ENCODE assay signal across 14 cellular contexts in genomic region chr9:91919621-91920020, GRCh38. TPM values are rescaled to one million over a fixed set of nuclear protein-coding genes. Genes with fewer than 3 reads are reported as not detected.
DNase-seq lines count a peak whose midpoint lies in the region; ATAC-seq and TF ChIP-seq lines count a peak whose summit lies in the region.
"Had no signal": no experiment of that assay in that cellular context is flagged by ENCODE, and none has a peak within 500 bp of the region (broad histone marks: within the 10 kb centered on the region; RNA-seq: fewer than 3 reads in every experiment).

No MANE protein-coding gene starts in this region.

- no peak for DNase-seq in stimulated activated naive CD8-positive, alpha-beta T cell treated with anti-CD3 and anti-CD28 coated beads, Interleukin-15, amount 100 ng/mL, for 72 hours
- DNase-seq in stimulated activated naive CD8-positive, alpha-beta T cell treated with anti-CD3 and anti-CD28 coated beads, Interleukin-15, Interleukin-2, amounts not matched to agents 100 U/mL and 50 U/mL, for 24 hours = no peak
- DNase-seq in mesenteric fat pad (ENCODE audit: low spot score) = peak; percentile 64
- no peak for DNase-seq in type B pancreatic cell (ENCODE audit: extremely low spot score, unreplicated experiment)
- DNase-seq in ecto neural progenitor cell (ENCODE audit: low spot score) = no peak
- DNase-seq: Caco-2; CD4-positive, CD25-positive, alpha-beta regulatory T cell; CD8-positive, alpha-beta T cell; DMS153; DND-41; GOT3; HFFc6 had no signal

- peak overlapping the region; percentile 29 to 56 for H3K27ac Mint-ChIP-seq in stimulated activated naive CD8-positive, alpha-beta T cell treated with anti-CD3 and anti-CD28 coated beads, Interleukin-15, amount 100 ng/mL, for 72 hours
- peak overlapping the region; percentile 7 for H3K27ac Mint-ChIP-seq in type B pancreatic cell
- H3K27ac Mint-ChIP-seq: B cell; CD4-positive, CD25-positive, alpha-beta regulatory T cell; CD8-positive, alpha-beta T cell; HFFc6 had no signal

- H3K4me1 Mint-ChIP-seq in stimulated activated naive CD8-positive, alpha-beta T cell treated with anti-CD3 and anti-CD28 coated beads, Interleukin-15, amount 100 ng/mL, for 72 hours = no peaks in the 10 kb centered on the region
- peaks cover 33% of the 10 kb centered on the region for H3K4me1 Mint-ChIP-seq in type B pancreatic cell (ENCODE audit: unreplicated experiment)
- H3K4me1 Mint-ChIP-seq: B cell; CD4-positive, CD25-positive, alpha-beta regulatory T cell had no signal

- no peaks in the 10 kb centered on the region for H3K9me3 Mint-ChIP-seq in stimulated activated naive CD8-positive, alpha-beta T cell treated with anti-CD3 and anti-CD28 coated beads, Interleukin-15, amount 100 ng/mL, for 72 hours
- peaks cover 3% of the 10 kb centered on the region for H3K9me3 Mint-ChIP-seq in type B pancreatic cell
- H3K9me3 Mint-ChIP-seq: CD4-positive, CD25-positive, alpha-beta regulatory T cell; CD8-positive, alpha-beta T cell; HFFc6 had no signal

- TF ChIP-seq CTCF in type B pancreatic cell (conservative IDR thresholded peaks at IDR 0.05) = no peak

- no peak for ATAC-seq in stimulated activated naive CD8-positive, alpha-beta T cell treated with anti-CD3 and anti-CD28 coated beads, Interleukin-15, amount 100 ng/mL, for 72 hours
- ATAC-seq in stimulated activated naive CD8-positive, alpha-beta T cell treated with anti-CD3 and anti-CD28 coated beads, Interleukin-15, Interleukin-2, amounts not matched to agents 100 U/mL and 50 U/mL, for 24 hours = no peak
- no peak for ATAC-seq in HG03432 (IDR thresholded peaks at IDR 0.05; ENCODE audit: unreplicated experiment)
- ATAC-seq: CD8-positive, alpha-beta T cell had no signal

- no peak overlapping the region for H3K4me3 Mint-ChIP-seq in stimulated activated naive CD8-positive, alpha-beta T cell treated with anti-CD3 and anti-CD28 coated beads, Interleukin-15, amount 100 ng/mL, for 72 hours
- no peak overlapping the region for H3K4me3 Mint-ChIP-seq in type B pancreatic cell
- H3K4me3 Mint-ChIP-seq: B cell; CD4-positive, CD25-positive, alpha-beta regulatory T cell; CD8-positive, alpha-beta T cell; HFFc6 had no signal

- H3K36me3 Mint-ChIP-seq in type B pancreatic cell = peaks cover 35% of the 10 kb centered on the region
- H3K36me3 Mint-ChIP-seq: CD4-positive, CD25-positive, alpha-beta regulatory T cell; CD8-positive, alpha-beta T cell had no signal

- H3K27me3 Mint-ChIP-seq in stimulated activated naive CD8-positive, alpha-beta T cell treated with anti-CD3 and anti-CD28 coated beads, Interleukin-15, amount 100 ng/mL, for 72 hours = peaks cover 51% of the 10 kb centered on the region
- no peaks in the 10 kb centered on the region for H3K27me3 Mint-ChIP-seq in type B pancreatic cell
- H3K27me3 Mint-ChIP-seq: CD4-positive, CD25-positive, alpha-beta regulatory T cell had no signal

RNA-seq across cellular contexts. Expression of gene ROR2, which starts 30.4 kb away (rescaled TPM):
- total RNA-seq in mesenteric fat pad (9.5 TPM), type B pancreatic cell (ENCODE audit: low replicate concordance) (7.4 and 48.9 TPM in 2 replicates)
